Comparison of ENCODE assay signal across 35 cellular contexts in genomic region chr5:160672521-160672920, GRCh38.
"Had no signal": no experiment of that assay in that cellular context is flagged by ENCODE, and none has a peak within 500 bp of the region (broad histone marks: within the 10 kb centered on the region; RNA-seq: fewer than 3 reads in every experiment).

No MANE protein-coding gene starts in this region.

- H3K27me3 ChIP-seq: MG63 had no signal

- H3K36me3 ChIP-seq: MG63 had no signal

- H3K27ac ChIP-seq: KMS-11 had no signal

- DNase-seq: Karpas-422, Kasumi-1, KG1, MG63, MM.1S, MV-4-11, NCI-H1048, NCI-H1092, NCI-H1092 treated with DMSO at 0.1 percent for 48 hours, NCI-H1105, NCI-H1105 treated with DMSO at 0.1 percent for 48 hours, NCI-H1417, NCI-H1417 treated with DMSO at 0.1 percent for 48 hours, NCI-H1436, NCI-H1436 treated with DMSO at 0.1 percent for 48 hours, NCI-H146, NCI-H1694, NCI-H1694 treated with DMSO at 0.1 percent for 48 hours, NCI-H187, NCI-H187 treated with DMSO at 0.1 percent for 48 hours, NCI-H1930, NCI-H2029, NCI-H2029 treated with DMSO at 0.1 percent for 48 hours, NCI-H2081, NCI-H2081 treated with DMSO at 0.1 percent for 48 hours, NCI-H2107, NCI-H2171, NCI-H2171 treated with DMSO at 0.1 percent for 48 hours, NCI-H2227 treated with DMSO at 0.1 percent for 48 hours, NCI-H226, NCI-H345, NCI-H446, NCI-H446 treated with DMSO at 0.1 percent for 48 hours, NCI-H510A had no signal

- H3K9me3 ChIP-seq: MG63 had no signal

- H3K4me3 ChIP-seq: MG63 had no signal
